8 cellular contexts compared by ENCODE assay signal in the genomic region with DNA sequence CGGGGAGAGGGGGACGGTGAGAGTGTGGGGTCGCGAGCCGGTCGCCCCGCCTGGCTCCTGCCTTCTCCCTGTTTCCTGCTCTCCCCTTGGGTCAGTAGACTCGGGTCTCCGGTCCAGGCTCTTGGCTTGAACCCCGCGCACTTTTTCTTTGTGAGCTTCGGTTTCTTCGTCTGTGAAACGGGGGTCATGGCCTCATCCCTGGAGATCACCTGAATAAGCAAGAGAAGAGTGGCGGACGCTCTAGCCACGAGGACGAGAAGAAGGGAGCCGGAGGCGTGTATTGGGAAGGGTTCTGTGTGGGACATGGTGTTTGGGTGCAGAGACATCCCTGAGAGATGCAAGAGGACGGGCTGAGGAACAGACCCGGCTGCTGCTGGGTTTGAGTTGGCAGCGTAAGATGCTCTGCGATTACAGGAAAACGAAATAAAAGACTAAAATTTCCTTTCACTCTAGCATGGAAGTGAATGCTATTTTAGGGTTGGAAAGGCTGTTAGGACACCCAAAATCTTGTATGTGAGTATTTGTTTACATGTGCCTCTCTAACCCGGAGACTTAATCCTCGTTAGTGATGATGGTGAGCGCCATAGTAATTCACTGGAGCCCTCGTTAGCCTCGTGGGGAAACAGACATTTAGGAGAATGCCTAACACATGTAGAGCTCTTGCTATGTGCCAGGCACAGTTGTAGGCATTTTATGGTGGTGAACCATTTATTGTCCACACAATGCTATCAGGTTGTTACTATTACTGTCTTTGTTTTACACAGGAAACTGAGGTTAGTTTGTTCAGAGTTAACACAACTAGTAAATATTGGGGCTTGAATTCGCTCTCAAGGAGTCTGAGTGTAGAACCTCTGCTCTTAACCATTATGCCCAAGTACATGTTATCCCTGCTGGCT. TPM values are rescaled to one million over a fixed set of nuclear protein-coding genes. Genes with fewer than 3 reads are reported as not detected.
DNase-seq lines count a peak whose midpoint lies in the region; ATAC-seq and TF ChIP-seq lines count a peak whose summit lies in the region.

No MANE protein-coding gene starts in this region.

- peak overlapping the region; percentile 79 for H3K9ac ChIP-seq in KMS-11

- BruUV-seq in MCF 10A (replicated peaks; lab: Mats Ljungman, UMichigan), result TSS peak; percentile 54

- H3K4me1 Mint-ChIP-seq in MCF 10A (ENCODE audit: insufficient read depth, unreplicated experiment), result peaks cover 28% of the 10 kb centered on the region

- WGBS in mesodermal cell (ENCODE audit: insufficient coverage in 2 of 2), 2 experiments, result 1 to 3% methylated on average over 24 to 25 of the region's 31 CpGs

- POLR2A ChIA-PET in MCF 10A (lab: Yijun Ruan, JAX), result interaction anchor here (0.6 to 5.6 kb wide), 13 partner anchors 11 to 285 kb away, joined by 3 to 94 read pairs (median 5); partner anchors contain the start of genes KCTD13, MVP and PAGR1

- no peaks in the 10 kb centered on the region for H3K27me3 ChIP-seq in KMS-11 (ENCODE audit: insufficient read depth, low read depth)

- no peak for TF ChIP-seq CTCF in KMS-11 (conservative IDR thresholded peaks at IDR 0.05; ENCODE audit: low read depth, low read length)
- no peak for TF ChIP-seq CTCF in MCF 10A (IDR thresholded peaks at IDR 0.05; ENCODE audit: unreplicated experiment)

- H3K4me3 ChIP-seq in KMS-11 (IDR thresholded peaks at IDR 0.05; ENCODE audit: insufficient read depth, low read depth, low read length), result no peak overlapping the region
- peak overlapping the region; percentile 98 for H3K4me3 ChIP-seq in mesodermal cell (ENCODE audit: extremely low read depth, insufficient read depth, low read length, poor library complexity, severe bottlenecking)

- CTCF ChIA-PET in MCF 10A (lab: Yijun Ruan, JAX), result interaction anchor here (0.6 to 1.5 kb wide), 11 partner anchors 10 to 623 kb away, joined by 3 to 7 read pairs (median 3); partner anchors contain the start of gene MAZ

- no peaks in the 10 kb centered on the region for H3K9me3 Mint-ChIP-seq in MCF 10A (ENCODE audit: unreplicated experiment)

- peak overlapping the region; percentile 89 for H3K27ac Mint-ChIP-seq in MCF 10A (ENCODE audit: low read depth, unreplicated experiment)

- intact Hi-C loops in MCF 10A (cut with micrococcal nuclease), result loop anchor here (1.0 to 2.0 kb wide), 3 partner anchors 14 to 90 kb away; partner anchors contain the start of gene PAGR1

- no peaks in the 10 kb centered on the region for H3K36me3 ChIP-seq in KMS-11 (ENCODE audit: insufficient read depth)
- H3K36me3 ChIP-seq in mesodermal cell (ENCODE audit: control insufficient read depth, insufficient read depth, low read length), result peaks cover 31% of the 10 kb centered on the region

- no peaks in the 10 kb centered on the region for H3K27me3 Mint-ChIP-seq in MCF 10A (ENCODE audit: insufficient read depth, unreplicated experiment)

- no peaks in the 10 kb centered on the region for H3K9me3 ChIP-seq in mesodermal cell (ENCODE audit: control insufficient read depth, low read length)

- H3K4me2 ChIP-seq in KMS-11, result peak overlapping the region; percentile 93

- H2AFZ ChIP-seq in KMS-11 (ENCODE audit: low read depth), result peak overlapping the region; percentile 88

- no peaks in the 10 kb centered on the region for H3K36me3 Mint-ChIP-seq in MCF 10A (ENCODE audit: insufficient read depth, unreplicated experiment)

- peak overlapping the region; percentile 55 for H3K27ac ChIP-seq in KMS-11
- H3K27ac ChIP-seq in mesodermal cell (ENCODE audit: low read depth, low read length, severe bottlenecking), result peak overlapping the region; percentile 66

- no peak for ATAC-seq in HG03159 (IDR thresholded peaks at IDR 0.05; ENCODE audit: unreplicated experiment)

- peaks cover 57% of the 10 kb centered on the region for H3K79me2 ChIP-seq in KMS-11 (ENCODE audit: insufficient read depth, low read depth)

- H3K4me1 ChIP-seq in KMS-11 (ENCODE audit: low read depth, poor library complexity, severe bottlenecking) (peaks cover 18% of the 10 kb centered on the region), mesodermal cell (ENCODE audit: control insufficient read depth, insufficient read depth, low read length, poor library complexity, severe bottlenecking) (peaks cover 13% of the 10 kb centered on the region)

- DNase-seq in NCI-H82 (lab: John Stamatoyannopoulos, UW), result peak; percentile 50
- no peak for DNase-seq in NCI-H82 treated with DMSO at 0.1 percent for 48 hours (lab: John Stamatoyannopoulos, UW; ENCODE audit: unreplicated experiment)
- DNase-seq in MCF 10A (ENCODE audit: unreplicated experiment), result no peak
- DNase-seq in cerebellum (ENCODE audit: low spot score), result no peak
- no peak for DNase-seq in NCI-H345 (lab: John Stamatoyannopoulos, UW)

- peak overlapping the region; percentile 84 for H3K4me3 Mint-ChIP-seq in MCF 10A (ENCODE audit: unreplicated experiment)

- H4K20me1 ChIP-seq in KMS-11 (ENCODE audit: insufficient read depth), result no peaks in the 10 kb centered on the region; the same call in 1 of the 2 replicates

RNA-seq across cellular contexts. Expression of gene KIF22, which starts 0.6 kb away (rescaled TPM):
- 36.3 and 53.8 TPM in 2 replicates for total RNA-seq in MCF 10A (2022)
- 88.2 TPM for polyA plus RNA-seq in mesodermal cell (2013, experiment 1 of 2)
- 82.6 TPM for polyA plus RNA-seq in mesodermal cell (2013, experiment 2 of 2)
- total RNA-seq in cerebellum, result 49.2 TPM

RNA-seq across cellular contexts. Expression of gene ZG16, which starts 13.1 kb away (rescaled TPM):
- not detected in 2 replicates for total RNA-seq in MCF 10A (2022)
- polyA plus RNA-seq in mesodermal cell (2013, experiment 1 of 2), result not detected
- not detected for polyA plus RNA-seq in mesodermal cell (2013, experiment 2 of 2)
- total RNA-seq in cerebellum, result 0.09 TPM

RNA-seq across cellular contexts. Expression of gene MAZ, which starts 15.1 kb away (rescaled TPM):
- total RNA-seq in MCF 10A (2022), result 185 and 194 TPM in 2 replicates
- 311 TPM for polyA plus RNA-seq in mesodermal cell (2013, experiment 1 of 2)
- 290 TPM for polyA plus RNA-seq in mesodermal cell (2013, experiment 2 of 2)
- total RNA-seq in cerebellum, result 150 TPM

RNA-seq across cellular contexts. Expression of gene PRRT2, which starts 20.8 kb away (rescaled TPM):
- total RNA-seq in MCF 10A (2022), result 0.42 and 0.96 TPM in 2 replicates
- polyA plus RNA-seq in mesodermal cell (2013, experiment 1 of 2), result 32.8 TPM
- polyA plus RNA-seq in mesodermal cell (2013, experiment 2 of 2), result 25.6 TPM
- total RNA-seq in cerebellum, result 18.1 TPM

RNA-seq across cellular contexts. Expression of gene PAGR1, which starts 24.8 kb away (rescaled TPM):
- total RNA-seq in MCF 10A (2022), result 21.3 and 25.0 TPM in 2 replicates
- 50.1 TPM for polyA plus RNA-seq in mesodermal cell (2013, experiment 1 of 2)
- 40.6 TPM for polyA plus RNA-seq in mesodermal cell (2013, experiment 2 of 2)
- total RNA-seq in cerebellum, result 12.2 TPM
